27 cellular contexts compared by ENCODE assay signal in the genomic region with DNA sequence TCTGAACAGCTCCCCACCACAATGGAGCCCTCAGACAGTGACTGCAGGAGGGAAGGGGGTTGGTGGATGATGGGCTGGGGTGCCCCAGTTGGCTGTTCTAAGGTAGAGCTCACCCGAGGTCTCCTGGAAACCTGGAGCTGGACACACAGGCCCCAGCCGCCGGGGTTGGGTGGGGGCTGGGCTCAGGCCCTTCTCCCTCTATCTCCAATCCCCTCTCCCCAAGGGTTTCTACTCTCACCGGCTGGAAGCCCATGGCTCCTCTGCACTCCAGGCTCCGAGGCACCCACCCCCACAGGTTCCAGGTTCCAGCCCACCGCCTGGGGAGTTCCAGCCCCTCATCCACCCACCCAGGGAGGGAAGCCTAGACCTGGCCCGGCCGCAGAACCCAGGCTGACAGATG. TPM values are rescaled to one million over a fixed set of nuclear protein-coding genes. Genes with fewer than 3 reads are reported as not detected.
"Had no signal": no experiment of that assay in that cellular context is flagged by ENCODE, and none has a peak within 500 bp of the region (broad histone marks: within the 10 kb centered on the region; RNA-seq: fewer than 3 reads in every experiment).

No MANE protein-coding gene starts in this region.

- H2AFZ ChIP-seq: hepatocyte had no signal

- H3K27ac ChIP-seq: ascending aorta, foreskin keratinocyte, hepatocyte, thyroid gland, upper lobe of right lung had no signal

- H3K4me3 Mint-ChIP-seq: activated T-cell treated with anti-CD3 and anti-CD28 coated beads, Interleukin-2, amount 50 U/mL, for 24 hours; activated T-helper 17 cell treated with anti-CD3 and anti-CD28 coated beads, Interleukin-2, amount 50 U/mL, for 72 hours; immature natural killer cell; natural killer cell treated with Interleukin-12 subunit alpha and Interleukin-12 subunit beta and Interleukin-15 and Interleukin-18, amount 100 ng/mL, for 72 hours; T-cell had no signal

- H3K4me1 ChIP-seq: foreskin keratinocyte had no signal

- DNase-seq: activated CD4-positive, alpha-beta T cell treated with anti-CD3 and anti-CD28 coated beads, Interleukin-2, amount 50 U/mL, for 4 hours; activated CD8-positive, alpha-beta memory T cell treated with anti-CD3 and anti-CD28 coated beads for 24 hours; activated CD8-positive, alpha-beta memory T cell treated with anti-CD3 and anti-CD28 coated beads, Interleukin-2, amount 50 U/mL, for 4 hours; activated T-cell treated with anti-CD3 and anti-CD28 coated beads, Interleukin-2, amount 50 U/mL, for 24 hours; central memory CD4-positive, alpha-beta T cell; dermis blood vessel endothelial cell; effector CD8-positive, alpha-beta T cell; foreskin keratinocyte; glutamatergic neuron; immature natural killer cell; left ventricle myocardium superior; midbrain; nucleus accumbens; stimulated activated CD4-positive, alpha-beta T cell treated with anti-CD3 and anti-CD28 coated beads, Interleukin-4, amount 100 ng/mL, for 1 hour; stimulated activated naive CD8-positive, alpha-beta T cell treated with anti-CD3 and anti-CD28 coated beads, Interleukin-15, Interleukin-2, amounts not matched to agents 100 U/mL and 50 U/mL, for 24 hours; T-cell; T-helper 9 cell; thyroid gland; upper lobe of right lung had no signal

- H3K36me3 ChIP-seq: ascending aorta, thyroid gland, upper lobe of right lung had no signal

- H3K9me3 ChIP-seq: ascending aorta, thyroid gland, upper lobe of right lung had no signal

- H3K36me3 Mint-ChIP-seq: T-cell had no signal

- H3K4me3 ChIP-seq: hepatocyte, thyroid gland, upper lobe of right lung had no signal

- H3K27ac Mint-ChIP-seq: activated naive CD4-positive, alpha-beta T cell treated with anti-CD3 and anti-CD28 coated beads, Interleukin-2, amount 50 U/mL, for 72 hours; activated T-cell treated with anti-CD3 and anti-CD28 coated beads, Interleukin-2, amount 50 U/mL, for 24 hours; activated T-helper 17 cell treated with anti-CD3 and anti-CD28 coated beads, Interleukin-2, amount 50 U/mL, for 72 hours; immature natural killer cell; natural killer cell treated with Interleukin-12 subunit alpha and Interleukin-12 subunit beta and Interleukin-15 and Interleukin-18, amount 100 ng/mL, for 72 hours; T-cell had no signal

- ATAC-seq: activated naive CD4-positive, alpha-beta T cell treated with anti-CD3 and anti-CD28 coated beads, Interleukin-2, amount 50 U/mL, for 72 hours; activated T-helper 17 cell treated with anti-CD3 and anti-CD28 coated beads, Interleukin-2, amount 50 U/mL, for 72 hours; foreskin keratinocyte; left ventricle myocardium superior; stimulated activated naive CD8-positive, alpha-beta T cell treated with anti-CD3 and anti-CD28 coated beads, Interleukin-15, Interleukin-2, amounts not matched to agents 100 U/mL and 50 U/mL, for 24 hours; T-cell had no signal

- H3K4me2 ChIP-seq: hepatocyte had no signal

- H3K9me3 Mint-ChIP-seq: activated naive CD4-positive, alpha-beta T cell treated with anti-CD3 and anti-CD28 coated beads, Interleukin-2, amount 50 U/mL, for 72 hours; activated T-cell treated with anti-CD3 and anti-CD28 coated beads, Interleukin-2, amount 50 U/mL, for 24 hours; activated T-helper 17 cell treated with anti-CD3 and anti-CD28 coated beads, Interleukin-2, amount 50 U/mL, for 72 hours; natural killer cell treated with Interleukin-12 subunit alpha and Interleukin-12 subunit beta and Interleukin-15 and Interleukin-18, amount 100 ng/mL, for 72 hours; T-cell had no signal

- H3K79me2 ChIP-seq: hepatocyte had no signal

RNA-seq across cellular contexts. Expression of gene NR5A1, which starts 0.8 kb away (rescaled TPM):
- total RNA-seq: activated naive CD4-positive, alpha-beta T cell treated with anti-CD3 and anti-CD28 coated beads, Interleukin-2, amount 50 U/mL, for 72 hours; activated T-helper 17 cell treated with anti-CD3 and anti-CD28 coated beads, Interleukin-2, amount 50 U/mL, for 72 hours; dermis blood vessel endothelial cell; foreskin keratinocyte; left ventricle myocardium superior; natural killer cell treated with Interleukin-12 subunit alpha and Interleukin-12 subunit beta and Interleukin-15 and Interleukin-18, amount 100 ng/mL, for 72 hours; renal cortical epithelial cell; subcutaneous adipose tissue; upper lobe of right lung had no signal
- polyA plus RNA-seq: foreskin keratinocyte, immature natural killer cell had no signal

RNA-seq across cellular contexts. Expression of gene ADGRD2, which starts 56.2 kb away (rescaled TPM):
- total RNA-seq: activated naive CD4-positive, alpha-beta T cell treated with anti-CD3 and anti-CD28 coated beads, Interleukin-2, amount 50 U/mL, for 72 hours; activated T-helper 17 cell treated with anti-CD3 and anti-CD28 coated beads, Interleukin-2, amount 50 U/mL, for 72 hours; ascending aorta; dermis blood vessel endothelial cell; hepatocyte; left ventricle myocardium superior; natural killer cell treated with Interleukin-12 subunit alpha and Interleukin-12 subunit beta and Interleukin-15 and Interleukin-18, amount 100 ng/mL, for 72 hours; renal cortical epithelial cell; subcutaneous adipose tissue; T-cell; thyroid gland; upper lobe of right lung had no signal
- polyA plus RNA-seq: adipose tissue, hepatocyte, immature natural killer cell had no signal
